ENCODE assay signal across 9 cellular contexts in the genomic region with DNA sequence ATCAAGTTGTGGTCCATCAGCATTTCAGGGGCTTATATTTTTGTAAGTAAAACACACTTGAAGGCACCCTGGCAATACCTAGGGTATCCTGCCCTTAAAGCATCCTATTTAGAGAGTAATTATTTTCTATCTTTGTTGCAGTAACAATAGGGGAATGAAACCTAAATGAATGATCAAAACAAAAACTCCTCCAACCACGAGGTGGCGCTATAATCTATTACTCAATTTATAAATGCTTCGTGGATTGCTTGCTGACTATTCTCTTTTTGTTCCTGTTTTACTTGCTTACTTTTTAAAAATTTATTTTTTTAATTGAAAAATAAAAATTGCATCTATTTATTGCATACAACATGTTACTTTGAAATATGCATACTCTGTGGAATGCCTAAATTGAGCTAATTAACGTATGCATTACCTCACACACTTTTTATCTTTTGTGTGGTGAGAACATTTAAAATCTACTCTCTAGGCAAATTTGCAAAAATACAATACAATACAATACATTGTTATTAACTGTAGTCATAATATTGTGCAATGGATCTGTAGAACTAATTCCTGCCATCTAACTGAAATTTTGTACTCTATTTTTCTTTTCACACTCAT.
DNase-seq lines count a peak whose midpoint lies in the region; ATAC-seq, FAIRE-seq and TF ChIP-seq lines count a peak whose summit lies in the region.
"Had no signal": no experiment of that assay in that cellular context is flagged by ENCODE, and none has a peak within 500 bp of the region (broad histone marks: within the 10 kb centered on the region; RNA-seq: fewer than 3 reads in every experiment).

No MANE protein-coding gene starts in this region.

- ATAC-seq in pancreas, result peak in 1 of 4 donors; percentile 36
- no peak for ATAC-seq in HG02798 (IDR thresholded peaks at IDR 0.05; ENCODE audit: poor library complexity, unreplicated experiment)
- ATAC-seq in HG02973 (IDR thresholded peaks at IDR 0.05; ENCODE audit: unreplicated experiment), result no peak
- no peak for ATAC-seq in HG02852 (IDR thresholded peaks at IDR 0.05; ENCODE audit: unreplicated experiment)

- H4K8ac ChIP-seq in H1 (ENCODE audit: extremely low read depth, insufficient read depth, low read length), result no peak overlapping the region

- H3K4me3 Mint-ChIP-seq in Caco-2 (ENCODE audit: unreplicated experiment), result no peak overlapping the region

- H3K79me2 ChIP-seq in H1 (ENCODE audit: control insufficient read depth in 1 of 2, insufficient read depth in 2 of 2, low read length in 2 of 2), result no peaks in the 10 kb centered on the region

- peak; percentile 52 for TF ChIP-seq RAD21 in H1 (IDR thresholded peaks at IDR 0.05 in 1 of 2, conservative IDR thresholded peaks at IDR 0.05 in 1 of 2; ENCODE audit: low read depth in 2 of 2, low read length in 2 of 2)

- H2AK5ac ChIP-seq in H1 (ENCODE audit: low read depth, low read length), result no peak overlapping the region

- no peak overlapping the region for H3K4me3 ChIP-seq in Caco-2 (ENCODE audit: low read depth, low read length)
- H3K4me3 ChIP-seq in NT2/D1 (ENCODE audit: insufficient read length, low read depth), result no peak overlapping the region
- H3K4me3 ChIP-seq in H1 (ENCODE audit: extremely low read depth in 1 of 4, insufficient read depth in 2 of 4, low read depth in 3 of 4, low read length in 4 of 4), result no peak overlapping the region
- H3K4me3 ChIP-seq in pancreas, result no peak overlapping the region
- H3K4me3 ChIP-seq: SK-N-MC had no signal

- H2BK15ac ChIP-seq in H1 (ENCODE audit: low read length), result no peak overlapping the region

- POLR2A ChIA-PET in Caco-2 (lab: Charles Lee) (no interaction called here), H1 (lab: Charles Lee; ENCODE audit: partially characterized antibody) (no interaction called here)

- no peak overlapping the region for H2AFZ ChIP-seq in H1 (ENCODE audit: low read length)

- H3K14ac ChIP-seq in H1 (ENCODE audit: insufficient read length), result no peak overlapping the region

- H3K4me1 ChIP-seq in Caco-2 (0 out of 2 replicates have a peak, but pooled peaks cover 8% of the 10 kb centered on the region), NT2/D1 (ENCODE audit: insufficient read depth, insufficient read length) (no peaks in the 10 kb centered on the region), H1 (replicated peaks in 1 of 4; ENCODE audit: control insufficient read depth in 3 of 4, insufficient read depth in 4 of 4, low read length in 3 of 4) (peaks cover 0 to 5% (median 3%) of the 10 kb centered on the region in 4 experiments; a peak in 3 of 7 replicates), pancreas (no peaks in the 10 kb centered on the region)

- FAIRE-seq in H1 (lab: Jason Lieb, UNC) (no peak), pancreas (lab: Jason Lieb, UNC) (peak; percentile 74)

- H3K9me3 Mint-ChIP-seq in Caco-2 (ENCODE audit: unreplicated experiment), result no peaks in the 10 kb centered on the region

- H3K27ac Mint-ChIP-seq in Caco-2 (ENCODE audit: unreplicated experiment), result no peak overlapping the region

- 25% methylated on average over 4 of the region's 4 CpGs; no CpG with 5 or more reads in 1 of the 2 experiments for WGBS in H1 (ENCODE audit: extremely low coverage in 1 of 2, insufficient coverage in 1 of 2, insufficient read length in 1 of 2, insufficient replicate concordance in 2 of 2, low coverage in 1 of 2, low lambda C conversion rate in 2 of 2, missing lambda C conversion rate in 1 of 2), 2 experiments
- WGBS in pancreas, 2 donors, result 24 to 33% methylated on average over 4 of the region's 4 CpGs

- H3K9me3 ChIP-seq in Caco-2 (no peaks in the 10 kb centered on the region), NT2/D1 (ENCODE audit: insufficient read depth, low read length) (no peaks in the 10 kb centered on the region), H1 (ENCODE audit: insufficient read depth in 2 of 2, low read depth in 1 of 2, low read length in 1 of 2) (no peaks in the 10 kb centered on the region), pancreas (no peaks in the 10 kb centered on the region)

- no peak overlapping the region for H3K9ac ChIP-seq in NT2/D1 (ENCODE audit: insufficient read length, low read depth)
- H3K9ac ChIP-seq in H1 (replicated peaks in 1 of 4; ENCODE audit: extremely low read depth in 1 of 4, low read depth in 3 of 4, low read length in 3 of 4), result no peak overlapping the region

- H3K23ac ChIP-seq in H1 (ENCODE audit: insufficient read length), result no peak overlapping the region

- no TSS peak for BruUV-seq in Caco-2 (replicated peaks; lab: Mats Ljungman, UMichigan)

- no peak overlapping the region for H4K5ac ChIP-seq in H1 (ENCODE audit: insufficient read length, low read depth, low read length)

- no peak overlapping the region for H3K27ac ChIP-seq in H1 (ENCODE audit: low read depth, low read length)
- no peak overlapping the region for H3K27ac ChIP-seq in pancreas
- H3K27ac ChIP-seq: SK-N-MC had no signal

- H2BK20ac ChIP-seq in H1 (ENCODE audit: low read length), result no peak overlapping the region

- H3K4ac ChIP-seq in H1 (replicated peaks; ENCODE audit: insufficient read length, low read depth, low read length), result no peak overlapping the region

- H3K4me1 Mint-ChIP-seq in Caco-2 (ENCODE audit: low read depth, unreplicated experiment), result peaks cover 8% of the 10 kb centered on the region

- TF ChIP-seq EP300 in H1 (IDR thresholded peaks at IDR 0.05; ENCODE audit: borderline replicate concordance in 1 of 2, low read depth in 2 of 2, low read length in 2 of 2), result no peak

- peak; percentile 44 to 51 for TF ChIP-seq CTCF in Caco-2 (IDR thresholded peaks at IDR 0.05; ENCODE audit: insufficient read depth in 1 of 2, low read depth in 1 of 2, low read length in 1 of 2, severe bottlenecking in 1 of 2, unreplicated experiment in 1 of 2)
- TF ChIP-seq CTCF in H1 (IDR thresholded peaks at IDR 0.05; ENCODE audit: control extremely low read depth in 1 of 3, insufficient read depth in 1 of 3, low read depth in 1 of 3, low read length in 3 of 3), result peak in 2 of 3 experiments; percentile 18 to 41; a peak in 2 of 4 replicates
- peak; percentile 35 to 58 (median 54) for TF ChIP-seq CTCF in pancreas (IDR thresholded peaks at IDR 0.05)

- no peaks in the 10 kb centered on the region for H3K79me1 ChIP-seq in H1 (ENCODE audit: low read depth, low read length)

- no peaks in the 10 kb centered on the region for H3K36me3 ChIP-seq in Caco-2 (ENCODE audit: control insufficient read depth, insufficient read depth, low read length)
- no peaks in the 10 kb centered on the region for H3K36me3 ChIP-seq in NT2/D1 (ENCODE audit: insufficient read depth, insufficient read length, low read length)
- no peaks in the 10 kb centered on the region for H3K36me3 ChIP-seq in H1 (ENCODE audit: control insufficient read depth in 2 of 4, insufficient read depth in 4 of 4, low read length in 3 of 4)
- H3K36me3 ChIP-seq in pancreas, result no peaks in the 10 kb centered on the region

- H3K27me3 ChIP-seq in Caco-2 (replicated peaks; ENCODE audit: control insufficient read depth, insufficient read depth, low read length) (no peaks in the 10 kb centered on the region), NT2/D1 (ENCODE audit: insufficient read depth, insufficient read length) (no peaks in the 10 kb centered on the region), H1 (replicated peaks in 1 of 4; ENCODE audit: control insufficient read depth in 3 of 4, extremely low read depth in 1 of 4, insufficient read depth in 3 of 4, low read length in 3 of 4) (no peaks in the 10 kb centered on the region), pancreas (no peaks in the 10 kb centered on the region)

- H3K4me2 ChIP-seq in H1 (ENCODE audit: insufficient read depth in 1 of 2, low read depth in 2 of 2, low read length in 2 of 2), result no peak overlapping the region

- CTCF ChIA-PET in Caco-2 (lab: Charles Lee), result no interaction called here
- CTCF ChIA-PET in H1 (lab: Charles Lee; ENCODE audit: partially characterized antibody), result interaction anchor here (0.5 to 7.3 kb wide), 32 partner anchors 9 to 1797 kb away, joined by 3 to 46 read pairs (median 4); no protein-coding TSS in a partner anchor

- H3K56ac ChIP-seq in H1 (replicated peaks; ENCODE audit: insufficient read length, low read depth, low read length), result no peak overlapping the region

- no peak overlapping the region for H2BK120ac ChIP-seq in H1 (replicated peaks; ENCODE audit: low read depth, low read length)

- no peak overlapping the region for H3K18ac ChIP-seq in H1 (ENCODE audit: extremely low read depth, low read length)

- no peaks in the 10 kb centered on the region for H3K36me3 Mint-ChIP-seq in Caco-2 (ENCODE audit: insufficient read depth, unreplicated experiment)

- TF ChIP-seq POLR2A in H1 (IDR thresholded peaks at IDR 0.05; ENCODE audit: control extremely low read depth in 1 of 2, low read depth in 2 of 2, low read length in 2 of 2), result no peak

- intact Hi-C loops in Caco-2 (cut with micrococcal nuclease; ENCODE audit: unreplicated experiment), result loop anchor here (2.0 kb wide), 2 partner anchors 49 to 175 kb away; no protein-coding TSS in a partner anchor
- intact Hi-C loops in pancreas (cut with DNase I), result loop anchor here in 1 of 3 donors (10.0 kb wide), 1 partner anchor 137 kb away; no protein-coding TSS in a partner anchor

- peak in 1 of 2 experiments; percentile 39 for DNase-seq in Caco-2
- DNase-seq in H4 (ENCODE audit: low spot score), result peak; percentile 45
- DNase-seq in NT2/D1 (ENCODE audit: low read depth, low spot score), result peak; percentile 28
- DNase-seq in H1 (ENCODE audit: low read depth in 1 of 2, low spot score in 2 of 2), result no peak
- DNase-seq in pancreas, result no peak

- peaks cover 3% of the 10 kb centered on the region for H3K27me3 Mint-ChIP-seq in Caco-2 (ENCODE audit: insufficient read depth, unreplicated experiment)

- peaks cover 0 to 3% of the 10 kb centered on the region in 2 experiments for H4K20me1 ChIP-seq in H1 (replicated peaks in 1 of 2; ENCODE audit: control insufficient read depth in 1 of 2, insufficient read depth in 2 of 2, low read length in 2 of 2)

- no peak overlapping the region for H2BK12ac ChIP-seq in H1 (ENCODE audit: low read depth, low read length)

- no peaks in the 10 kb centered on the region for H3K23me2 ChIP-seq in H1 (ENCODE audit: low read depth, low read length)

- no peak overlapping the region for H2BK5ac ChIP-seq in H1 (ENCODE audit: low read depth, low read length)

- no peak overlapping the region for H4K91ac ChIP-seq in H1 (replicated peaks; ENCODE audit: insufficient read length, low read length)

TF ChIP-seq in H1, 55 proteins besides CTCF, POLR2A, EP300 and RAD21:
- no peak for TF ChIP-seq NRF1 (IDR thresholded peaks at IDR 0.05; ENCODE audit: low read depth, low read length)
- no peak for TF ChIP-seq TCF12 (IDR thresholded peaks at IDR 0.05; ENCODE audit: low read depth, low read length)
TF ChIP-seq in H1: peak in this region for 0.

Comparison
In these comparisons a context has a peak if more than half of its experiments do, and no peak if none do; other contexts are left out.
1. DNase-seq: peak in H4 (single experiment) and NT2/D1 (single experiment); none in H1 (0 of 2) and pancreas (0 of 6).
2. Peak in every context shown above with its lines, with median percentiles within 50 percentile points of each other: CTCF ChIP-seq.